Comparison of ENCODE assay signal across 26 cellular contexts in the genomic region with DNA sequence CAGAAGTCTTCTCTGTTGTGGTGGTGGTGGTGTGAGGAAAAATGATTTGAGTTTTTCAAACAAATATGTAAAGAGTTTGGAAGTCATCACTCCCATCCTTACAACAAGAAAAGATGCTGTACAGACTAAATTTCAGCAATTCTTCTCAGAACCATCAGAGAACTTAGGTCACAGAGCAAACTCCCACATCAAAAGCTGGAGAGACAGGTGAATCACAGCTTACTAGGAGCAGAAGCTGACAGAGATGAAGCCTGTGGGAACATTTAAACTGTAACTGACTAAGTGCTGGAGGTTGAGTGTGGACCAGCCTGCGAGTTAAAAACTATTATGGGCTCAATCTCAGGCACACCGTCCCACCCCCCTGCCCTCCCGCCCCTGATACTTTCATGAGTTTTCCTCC.
"Had no signal": no experiment of that assay in that cellular context is flagged by ENCODE, and none has a peak within 500 bp of the region (broad histone marks: within the 10 kb centered on the region; RNA-seq: fewer than 3 reads in every experiment).

No MANE protein-coding gene starts in this region.

- H3K4me1 Mint-ChIP-seq: central memory CD8-positive, alpha-beta T cell had no signal

- DNase-seq: activated CD4-positive, CD25-positive, alpha-beta regulatory T cell; activated CD8-positive, alpha-beta memory T cell treated with anti-CD3 and anti-CD28 coated beads, Interleukin-2, amount 10 ng/mL, durations not matched to agents 7 days and 5 days; activated gamma-delta T cell treated with Interleukin-2 at 50 U/mL for 16 hours; activated naive CD4-positive, alpha-beta T cell treated with anti-CD3 and anti-CD28 coated beads, Interleukin-2, amount 50 U/mL, for 16 hours; activated T-cell treated with anti-CD3 and anti-CD28 coated beads, Interleukin-2, amount 50 U/mL, for 4 hours; amygdala; MG63; MV-4-11; NCI-H1092 treated with DMSO at 0.1 percent for 48 hours; NCI-H1436; NCI-H1694 treated with DMSO at 0.1 percent for 48 hours; NCI-H2029 treated with DMSO at 0.1 percent for 48 hours; NCI-H510A treated with DMSO at 0.1 percent for 48 hours; NCI-H69; NK-92 treated with Interleukin-12 subunit alpha and Interleukin-12 subunit beta, amount 100 ng/mL, for 24 hours; Peyer's patch; Right ventricle myocardium superior; SJCRH30; SK-N-SH; T-helper 1 cell had no signal

- H3K9ac ChIP-seq: KMS-11, SK-N-SH had no signal

- H3K27me3 Mint-ChIP-seq: brain had no signal

- H3K27ac Mint-ChIP-seq: activated CD8-positive, alpha-beta memory T cell treated with anti-CD3 and anti-CD28 coated beads, Interleukin-2, amount 10 ng/mL, durations not matched to agents 7 days and 5 days; activated T-helper 2 cell treated with anti-CD3 and anti-CD28 coated beads, Interferon-gamma antibody, Interleukin-2, Interleukin-4, amounts not matched to agents 10 μg/mL and 5 μg/mL and 100 μg/mL, durations not matched to agents 14 hours and 24 hours and 36 hours; brain had no signal

- H3K36me3 ChIP-seq: MG63, Peyer's patch, SJCRH30 had no signal

- H3K4me2 ChIP-seq: KMS-11, SK-N-SH had no signal

- H3K4me1 ChIP-seq: Peyer's patch, SJCRH30 had no signal

- H3K4me3 Mint-ChIP-seq: activated CD8-positive, alpha-beta memory T cell treated with anti-CD3 and anti-CD28 coated beads, Interleukin-2, amount 10 ng/mL, durations not matched to agents 7 days and 5 days; activated T-cell treated with anti-CD3 and anti-CD28 coated beads, Interleukin-2, amount 50 U/mL, for 4 hours; brain; central memory CD8-positive, alpha-beta T cell had no signal

- H3K27ac ChIP-seq: KMS-11, Peyer's patch, RWPE1, SJCRH30, VCaP had no signal

- H3K27me3 ChIP-seq: MG63, Peyer's patch, SJCRH30 had no signal

- H3K9me3 ChIP-seq: MG63, Peyer's patch, SJCRH30 had no signal

- ATAC-seq: activated CD8-positive, alpha-beta memory T cell treated with anti-CD3 and anti-CD28 coated beads, Interleukin-2, amount 10 ng/mL, durations not matched to agents 7 days and 5 days had no signal

- H3K4me3 ChIP-seq: MG63, Peyer's patch, SJCRH30 had no signal
